In genomic region chr17:64992325-64992802, GRCh38 we compare ENCODE assay signal across 11 cellular contexts.
DNase-seq lines count a peak whose midpoint lies in the region; ATAC-seq and TF ChIP-seq lines count a peak whose summit lies in the region.
"Had no signal": no experiment of that assay in that cellular context is flagged by ENCODE, and none has a peak within 500 bp of the region (broad histone marks: within the 10 kb centered on the region; RNA-seq: fewer than 3 reads in every experiment).

No MANE protein-coding gene starts in this region.

- peak; percentile 43 for ATAC-seq in activated CD8-positive, alpha-beta T cell treated with anti-CD3 and anti-CD28 coated beads for 36 hours
- no peak for ATAC-seq in activated CD8-positive, alpha-beta T cell treated with anti-CD3 and anti-CD28 coated beads, Interleukin-2, amount 10 ng/mL, durations not matched to agents 7 days and 5 days
- ATAC-seq in esophagus mucosa (peak; percentile 27), heart right ventricle (no peak)
- peak; percentile 67 for ATAC-seq in stimulated activated naive CD8-positive, alpha-beta T cell treated with anti-CD3 and anti-CD28 coated beads, Interleukin-15, amount 100 ng/mL, for 72 hours
- ATAC-seq in activated CD4-positive, CD25-positive, alpha-beta regulatory T cell treated with anti-CD3 and anti-CD28 coated beads, Interleukin-2, amount 50 U/mL, for 24 hours: no peak

- POLR2A ChIA-PET in activated CD8-positive, alpha-beta T cell treated with anti-CD3 and anti-CD28 coated beads for 36 hours (lab: Charles Lee): no interaction called here
- POLR2A ChIA-PET in activated CD8-positive, alpha-beta T cell treated with anti-CD3 and anti-CD28 coated beads, Interleukin-2, amount 10 ng/mL, durations not matched to agents 7 days and 5 days (lab: Charles Lee): no interaction called here
- POLR2A ChIA-PET in PC-9 (lab: Charles Lee; ENCODE audit: unreplicated experiment): no interaction called here

- H3K36me3 Mint-ChIP-seq in activated CD8-positive, alpha-beta T cell treated with anti-CD3 and anti-CD28 coated beads for 36 hours (ENCODE audit: low read depth): no peaks in the 10 kb centered on the region
- no peaks in the 10 kb centered on the region for H3K36me3 Mint-ChIP-seq in activated CD8-positive, alpha-beta T cell treated with anti-CD3 and anti-CD28 coated beads, Interleukin-2, amount 10 ng/mL, durations not matched to agents 7 days and 5 days (ENCODE audit: low read depth)
- H3K36me3 Mint-ChIP-seq: activated naive CD8-positive, alpha-beta T cell treated with anti-CD3 and anti-CD28 coated beads, Interleukin-2, amount 10 ng/mL, durations not matched to agents 7 days and 5 days had no signal

- no TSS peak for BruUV-seq in PC-9 (replicated peaks; lab: Mats Ljungman, UMichigan)

- no peaks in the 10 kb centered on the region for H3K9me2 ChIP-seq in PC-9 (ENCODE audit: insufficient read depth)

- no peaks in the 10 kb centered on the region for H3K9me3 Mint-ChIP-seq in activated CD8-positive, alpha-beta T cell treated with anti-CD3 and anti-CD28 coated beads for 36 hours
- H3K9me3 Mint-ChIP-seq in activated CD8-positive, alpha-beta T cell treated with anti-CD3 and anti-CD28 coated beads, Interleukin-2, amount 10 ng/mL, durations not matched to agents 7 days and 5 days (ENCODE audit: insufficient read depth): no peaks in the 10 kb centered on the region
- no peaks in the 10 kb centered on the region for H3K9me3 Mint-ChIP-seq in stimulated activated naive CD8-positive, alpha-beta T cell treated with anti-CD3 and anti-CD28 coated beads, Interleukin-15, amount 100 ng/mL, for 72 hours
- H3K9me3 Mint-ChIP-seq: activated naive CD8-positive, alpha-beta T cell treated with anti-CD3 and anti-CD28 coated beads, Interleukin-2, amount 10 ng/mL, durations not matched to agents 7 days and 5 days had no signal

- peak; percentile 47 for DNase-seq in activated CD8-positive, alpha-beta T cell treated with anti-CD3 and anti-CD28 coated beads for 36 hours
- DNase-seq in activated CD8-positive, alpha-beta T cell treated with anti-CD3 and anti-CD28 coated beads, Interleukin-2, amount 10 ng/mL, durations not matched to agents 7 days and 5 days: no peak
- peak; percentile 95 to 99 for DNase-seq in PC-9
- DNase-seq in stimulated activated naive CD8-positive, alpha-beta T cell treated with anti-CD3 and anti-CD28 coated beads, Interleukin-15, amount 100 ng/mL, for 72 hours: no peak
- no peak for DNase-seq in heart right ventricle
- no peak for DNase-seq in NCI-H2081 (lab: John Stamatoyannopoulos, UW)
- DNase-seq: activated naive CD8-positive, alpha-beta T cell treated with anti-CD3 and anti-CD28 coated beads, Interleukin-2, amount 10 ng/mL, durations not matched to agents 7 days and 5 days; AML-193; upper lobe of left lung had no signal

- no peak overlapping the region for H3K4me3 Mint-ChIP-seq in activated CD8-positive, alpha-beta T cell treated with anti-CD3 and anti-CD28 coated beads for 36 hours
- no peak overlapping the region for H3K4me3 Mint-ChIP-seq in activated CD8-positive, alpha-beta T cell treated with anti-CD3 and anti-CD28 coated beads, Interleukin-2, amount 10 ng/mL, durations not matched to agents 7 days and 5 days
- H3K4me3 Mint-ChIP-seq in stimulated activated naive CD8-positive, alpha-beta T cell treated with anti-CD3 and anti-CD28 coated beads, Interleukin-15, amount 100 ng/mL, for 72 hours: no peak overlapping the region
- H3K4me3 Mint-ChIP-seq: activated naive CD8-positive, alpha-beta T cell treated with anti-CD3 and anti-CD28 coated beads, Interleukin-2, amount 10 ng/mL, durations not matched to agents 7 days and 5 days had no signal

- peak overlapping the region; percentile 56 for H3K4me2 ChIP-seq in PC-9

- H2AFZ ChIP-seq in PC-9: no peak overlapping the region

- TF ChIP-seq CTCF in activated CD8-positive, alpha-beta T cell treated with anti-CD3 and anti-CD28 coated beads for 36 hours (IDR thresholded peaks at IDR 0.05): no peak
- no peak for TF ChIP-seq CTCF in PC-9 (conservative IDR thresholded peaks at IDR 0.05)
- no peak for TF ChIP-seq CTCF in heart right ventricle (IDR thresholded peaks at IDR 0.05)

- no peaks in the 10 kb centered on the region for H3K79me2 ChIP-seq in PC-9 (ENCODE audit: low read depth)

- H3K27me3 ChIP-seq in PC-9 (ENCODE audit: insufficient read depth, low read depth) (no peaks in the 10 kb centered on the region), heart right ventricle (no peaks in the 10 kb centered on the region)
- H3K27me3 ChIP-seq: upper lobe of left lung had no signal

- H3F3A ChIP-seq in PC-9 (ENCODE audit: insufficient read depth, low read depth): peaks cover 24% of the 10 kb centered on the region

- H3K27ac Mint-ChIP-seq in activated CD8-positive, alpha-beta T cell treated with anti-CD3 and anti-CD28 coated beads for 36 hours: no peak overlapping the region
- H3K27ac Mint-ChIP-seq in activated CD8-positive, alpha-beta T cell treated with anti-CD3 and anti-CD28 coated beads, Interleukin-2, amount 10 ng/mL, durations not matched to agents 7 days and 5 days: no peak overlapping the region
- H3K27ac Mint-ChIP-seq in stimulated activated naive CD8-positive, alpha-beta T cell treated with anti-CD3 and anti-CD28 coated beads, Interleukin-15, amount 100 ng/mL, for 72 hours: no peak overlapping the region
- H3K27ac Mint-ChIP-seq: activated naive CD8-positive, alpha-beta T cell treated with anti-CD3 and anti-CD28 coated beads, Interleukin-2, amount 10 ng/mL, durations not matched to agents 7 days and 5 days had no signal

- 83 to 84% methylated on average over 4 of the region's 4 CpGs for WGBS in heart right ventricle, 2 donors

- H4K20me1 ChIP-seq in PC-9 (ENCODE audit: insufficient read depth): no peaks in the 10 kb centered on the region

- CTCF ChIA-PET in activated CD8-positive, alpha-beta T cell treated with anti-CD3 and anti-CD28 coated beads for 36 hours (lab: Charles Lee): no interaction called here
- CTCF ChIA-PET in activated CD8-positive, alpha-beta T cell treated with anti-CD3 and anti-CD28 coated beads, Interleukin-2, amount 10 ng/mL, durations not matched to agents 7 days and 5 days (lab: Charles Lee): no interaction called here
- CTCF ChIA-PET in PC-9 (lab: Charles Lee): no interaction called here

- H3K4me3 ChIP-seq in PC-9 (no peak overlapping the region), heart right ventricle (no peak overlapping the region)
- H3K4me3 ChIP-seq: upper lobe of left lung had no signal

- no peaks in the 10 kb centered on the region for H3K27me3 Mint-ChIP-seq in activated CD8-positive, alpha-beta T cell treated with anti-CD3 and anti-CD28 coated beads for 36 hours
- H3K27me3 Mint-ChIP-seq in activated CD8-positive, alpha-beta T cell treated with anti-CD3 and anti-CD28 coated beads, Interleukin-2, amount 10 ng/mL, durations not matched to agents 7 days and 5 days (ENCODE audit: low read depth): no peaks in the 10 kb centered on the region
- no peaks in the 10 kb centered on the region for H3K27me3 Mint-ChIP-seq in stimulated activated naive CD8-positive, alpha-beta T cell treated with anti-CD3 and anti-CD28 coated beads, Interleukin-15, amount 100 ng/mL, for 72 hours
- H3K27me3 Mint-ChIP-seq: activated naive CD8-positive, alpha-beta T cell treated with anti-CD3 and anti-CD28 coated beads, Interleukin-2, amount 10 ng/mL, durations not matched to agents 7 days and 5 days had no signal

- intact Hi-C loops in activated CD8-positive, alpha-beta T cell treated with anti-CD3 and anti-CD28 coated beads for 36 hours (cut with micrococcal nuclease): no loop called here
- intact Hi-C loops in PC-9 (cut with micrococcal nuclease; ENCODE audit: unreplicated experiment) (loop anchor here (1.0 to 2.0 kb wide), 3 partner anchors 17 to 108 kb away; partner anchors contain the start of gene GNA13), heart right ventricle (cut with DNase I) (no loop called here)

- peaks cover 26% of the 10 kb centered on the region for H3K4me1 Mint-ChIP-seq in activated CD8-positive, alpha-beta T cell treated with anti-CD3 and anti-CD28 coated beads for 36 hours (ENCODE audit: low read depth)
- H3K4me1 Mint-ChIP-seq in activated CD8-positive, alpha-beta T cell treated with anti-CD3 and anti-CD28 coated beads, Interleukin-2, amount 10 ng/mL, durations not matched to agents 7 days and 5 days (ENCODE audit: low read depth): peaks cover 10% of the 10 kb centered on the region
- peaks cover 31% of the 10 kb centered on the region for H3K4me1 Mint-ChIP-seq in stimulated activated naive CD8-positive, alpha-beta T cell treated with anti-CD3 and anti-CD28 coated beads, Interleukin-15, amount 100 ng/mL, for 72 hours
- H3K4me1 Mint-ChIP-seq: activated naive CD8-positive, alpha-beta T cell treated with anti-CD3 and anti-CD28 coated beads, Interleukin-2, amount 10 ng/mL, durations not matched to agents 7 days and 5 days had no signal

- H3K27ac ChIP-seq in PC-9 (peak overlapping the region; percentile 86), heart right ventricle (no peak overlapping the region)
- H3K27ac ChIP-seq: upper lobe of left lung had no signal

- H3K9me3 ChIP-seq in PC-9 (ENCODE audit: insufficient read depth, low read depth): no peaks in the 10 kb centered on the region
- H3K9me3 ChIP-seq in heart right ventricle: no peaks in the 10 kb centered on the region
- H3K9me3 ChIP-seq: upper lobe of left lung had no signal

- H3K36me3 ChIP-seq in PC-9 (ENCODE audit: low read depth) (no peaks in the 10 kb centered on the region), heart right ventricle (no peaks in the 10 kb centered on the region)
- H3K36me3 ChIP-seq: upper lobe of left lung had no signal

- H3K4me1 ChIP-seq in PC-9 (replicated peaks; ENCODE audit: insufficient read depth): peaks cover 60% of the 10 kb centered on the region
- H3K4me1 ChIP-seq in heart right ventricle: peaks cover 0 to 22% (median 0%) of the 10 kb centered on the region in 9 donors

Comparison
In these comparisons a context has a peak if more than half of its experiments do, and no peak if none do; other contexts are left out.
1. ATAC-seq: peak in activated CD8-positive, alpha-beta T cell treated with anti-CD3 and anti-CD28 coated beads for 36 hours (single experiment), esophagus mucosa (single experiment) and stimulated activated naive CD8-positive, alpha-beta T cell treated with anti-CD3 and anti-CD28 coated beads, Interleukin-15, amount 100 ng/mL, for 72 hours (single experiment); none in activated CD8-positive, alpha-beta T cell treated with anti-CD3 and anti-CD28 coated beads, Interleukin-2, amount 10 ng/mL, durations not matched to agents 7 days and 5 days (single experiment), heart right ventricle (0 of 8) and activated CD4-positive, CD25-positive, alpha-beta regulatory T cell treated with anti-CD3 and anti-CD28 coated beads, Interleukin-2, amount 50 U/mL, for 24 hours (0 of 2).
2. DNase-seq: peak in activated CD8-positive, alpha-beta T cell treated with anti-CD3 and anti-CD28 coated beads for 36 hours (single experiment) and PC-9 (2 of 2); none in activated CD8-positive, alpha-beta T cell treated with anti-CD3 and anti-CD28 coated beads, Interleukin-2, amount 10 ng/mL, durations not matched to agents 7 days and 5 days (single experiment), stimulated activated naive CD8-positive, alpha-beta T cell treated with anti-CD3 and anti-CD28 coated beads, Interleukin-15, amount 100 ng/mL, for 72 hours (0 of 2), heart right ventricle (0 of 2) and NCI-H2081 (0 of 2).